In genomic region chr17:61469949-61470348, GRCh38 we compare ENCODE assay signal across 19 cellular contexts. TPM values are rescaled to one million over a fixed set of nuclear protein-coding genes. Genes with fewer than 3 reads are reported as not detected.
"Had no signal": no experiment of that assay in that cellular context is flagged by ENCODE, and none has a peak within 500 bp of the region (broad histone marks: within the 10 kb centered on the region; RNA-seq: fewer than 3 reads in every experiment).

No MANE protein-coding gene starts in this region.

- ATAC-seq: foreskin keratinocyte; left lobe of liver; naive thymus-derived CD4-positive, alpha-beta T cell had no signal

- H3K79me2 ChIP-seq: parathyroid adenoma had no signal

- H3K27ac ChIP-seq: coronary artery, foreskin keratinocyte, parathyroid adenoma had no signal

- H2AFZ ChIP-seq: parathyroid adenoma had no signal

- H3K27me3 ChIP-seq: foreskin keratinocyte had no signal

- H3K4me3 Mint-ChIP-seq: endodermal cell; naive thymus-derived CD4-positive, alpha-beta T cell; nephron progenitor cell had no signal

- H3K36me3 Mint-ChIP-seq: naive thymus-derived CD4-positive, alpha-beta T cell had no signal

- H3K4me1 ChIP-seq: parathyroid adenoma had no signal

- H3K27ac Mint-ChIP-seq: endodermal cell; naive thymus-derived CD4-positive, alpha-beta T cell; nephron progenitor cell had no signal

- H3K9me3 Mint-ChIP-seq: endodermal cell; naive thymus-derived CD4-positive, alpha-beta T cell; nephron progenitor cell had no signal

- H3K9ac ChIP-seq: parathyroid adenoma had no signal

- DNase-seq: effector CD4-positive, alpha-beta T cell; erythroblast; foreskin keratinocyte; head of caudate nucleus; hypothalamus; mammary epithelial cell; naive thymus-derived CD4-positive, alpha-beta T cell; nephron progenitor cell; stimulated activated CD4-positive, alpha-beta T cell treated with anti-CD3 and anti-CD28 coated beads, Interleukin-2, amount 100 ng/mL, for 48 hours; stimulated activated naive CD4-positive, alpha-beta T cell treated with Interleukin-2 at 50 U/mL for 16 hours; trophoblast cell had no signal

RNA-seq across cellular contexts. Expression of gene TBX4, which starts 17.7 kb away (rescaled TPM):
- total RNA-seq: dermis microvascular lymphatic vessel endothelial cell; endodermal cell; endothelial cell of umbilical vein; foreskin keratinocyte; left lobe of liver; naive thymus-derived CD4-positive, alpha-beta T cell; omental fat pad; pulmonary artery endothelial cell had no signal
